Comparison of ENCODE assay signal across 24 cellular contexts in genomic region chr6:152478377-152479010, GRCh38.
"Had no signal": no experiment of that assay in that cellular context is flagged by ENCODE, and none has a peak within 500 bp of the region (broad histone marks: within the 10 kb centered on the region; RNA-seq: fewer than 3 reads in every experiment).

No MANE protein-coding gene starts in this region.

- H3K27ac ChIP-seq: esophagus muscularis mucosa, foreskin keratinocyte, heart right ventricle, lower lobe of right lung, sigmoid colon, uterus had no signal

- H3K4me3 ChIP-seq: esophagus muscularis mucosa, heart right ventricle, lower lobe of right lung, mucosa of descending colon, sigmoid colon, uterus had no signal

- ATAC-seq: foreskin keratinocyte; heart right ventricle; left lobe of liver; lower lobe of right lung; mucosa of descending colon; natural killer cell treated with Interleukin-12 subunit alpha and Interleukin-12 subunit beta and Interleukin-15 and Interleukin-18, amount 100 ng/mL, for 72 hours; stimulated activated effector memory CD8-positive, alpha-beta T cell treated with anti-CD3 and anti-CD28 coated beads, Interleukin-12 subunit alpha, Interleukin-12 subunit beta, amount 100 ng/mL, for 72 hours had no signal

- H3K4me1 ChIP-seq: esophagus muscularis mucosa, foreskin keratinocyte, heart right ventricle, lower lobe of right lung, sigmoid colon, uterus had no signal

- H3K36me3 ChIP-seq: sigmoid colon, uterus had no signal

- DNase-seq: activated CD4-positive, alpha-beta memory T cell treated with anti-CD3 and anti-CD28 coated beads for 36 hours; activated CD4-positive, alpha-beta T cell treated with anti-CD3 and anti-CD28 coated beads for 48 hours; activated CD8-positive, alpha-beta memory T cell treated with anti-CD3 and anti-CD28 coated beads, Interleukin-2, amount 50 U/mL, for 4 hours; activated effector memory CD4-positive, alpha-beta T cell treated with anti-CD3 and anti-CD28 coated beads, Interleukin-2, amount 50 U/mL, for 16 hours; activated naive CD4-positive, alpha-beta T cell treated with anti-CD3 and anti-CD28 coated beads for 36 hours; activated naive CD8-positive, alpha-beta T cell treated with anti-CD3 and anti-CD28 coated beads, Interleukin-2, amount 10 ng/mL, durations not matched to agents 7 days and 5 days; activated T-cell treated with anti-CD3 and anti-CD28 coated beads, Interleukin-2, amount 50 U/mL, for 1 hour; central memory CD4-positive, alpha-beta T cell; effector CD4-positive, alpha-beta T cell; foreskin keratinocyte; heart right ventricle; kidney glomerular epithelial cell; lower lobe of right lung; mesendoderm; mucosa of descending colon; sigmoid colon; small intestine; stimulated activated CD4-positive, alpha-beta T cell treated with anti-CD3 and anti-CD28 coated beads, Interleukin-4, amount 100 ng/mL, for 24 hours; T-helper 1 cell; uterus had no signal

- H3K9me3 ChIP-seq: esophagus muscularis mucosa, lower lobe of right lung, mucosa of descending colon, sigmoid colon, uterus had no signal
